In the genomic region with DNA sequence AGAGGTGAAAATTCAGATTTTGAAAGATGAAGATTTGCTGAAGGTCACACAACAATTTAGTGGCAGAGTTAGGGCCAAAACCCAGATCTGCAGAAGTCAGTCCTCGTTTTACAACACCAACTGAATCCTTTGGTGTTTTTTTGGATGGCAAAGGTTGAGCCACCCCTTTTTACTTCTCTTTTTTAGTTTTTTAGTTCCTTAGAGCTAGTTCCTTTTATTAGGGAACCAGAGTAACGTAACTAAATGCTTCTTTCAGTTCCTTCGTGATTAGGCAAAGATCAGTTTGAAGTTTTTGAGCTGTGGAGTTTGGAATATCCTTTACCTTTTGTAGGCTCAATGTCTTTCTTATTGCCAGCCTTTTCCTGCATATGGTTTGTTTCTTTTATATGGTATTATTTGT, we compare ENCODE assay signal across 19 cellular contexts.
DNase-seq lines count a peak whose midpoint lies in the region; ATAC-seq, FAIRE-seq and TF ChIP-seq lines count a peak whose summit lies in the region.
"Had no signal": no experiment of that assay in that cellular context is flagged by ENCODE, and none has a peak within 500 bp of the region (broad histone marks: within the 10 kb centered on the region; RNA-seq: fewer than 3 reads in every experiment).

No MANE protein-coding gene starts in this region.

- no peak overlapping the region for H3K4me2 ChIP-seq in OCI-LY1 (ENCODE audit: low read length)

- intact Hi-C loops in upper lobe of right lung (cut with DNase I) (no loop called here), posterior vena cava (cut with DNase I) (no loop called here)

- ATAC-seq in upper lobe of right lung (peak; percentile 78), HG03565 (IDR thresholded peaks at IDR 0.05; ENCODE audit: unreplicated experiment) (no peak)
- ATAC-seq: activated T-helper 17 cell treated with anti-CD3 and anti-CD28 coated beads, Interleukin-2, amount 50 U/mL, for 72 hours had no signal

- no peaks in the 10 kb centered on the region for H3F3A ChIP-seq in OCI-LY1 (ENCODE audit: insufficient read depth, low read length)

- H3K27ac ChIP-seq in OCI-LY1 (ENCODE audit: low read depth, low read length, poor library complexity, severe bottlenecking) = peak overlapping the region; percentile 1
- peak overlapping the region; percentile 55 for H3K27ac ChIP-seq in upper lobe of right lung
- H3K27ac ChIP-seq: C4-2B, cardiac muscle cell, esophagus muscularis mucosa had no signal

- H3K79me2 ChIP-seq in OCI-LY1 (ENCODE audit: insufficient read depth, low read length) = no peaks in the 10 kb centered on the region

- H3K27me3 ChIP-seq in OCI-LY1 (ENCODE audit: insufficient read depth, low read length) (no peaks in the 10 kb centered on the region), upper lobe of right lung (no peaks in the 10 kb centered on the region)
- H3K27me3 ChIP-seq: adrenal gland, cardiac muscle cell, esophagus muscularis mucosa had no signal

- H3K36me3 ChIP-seq in OCI-LY1 (ENCODE audit: insufficient read depth, low read length) = no peaks in the 10 kb centered on the region
- H3K36me3 ChIP-seq in upper lobe of right lung = no peaks in the 10 kb centered on the region
- H3K36me3 ChIP-seq: adrenal gland, cardiac muscle cell, esophagus muscularis mucosa had no signal

- H4K20me1 ChIP-seq in OCI-LY1 (ENCODE audit: insufficient read depth, low read length) = no peaks in the 10 kb centered on the region

- H3K4me3 ChIP-seq in OCI-LY1 (ENCODE audit: low read depth, low read length, poor library complexity, severe bottlenecking) = no peak overlapping the region
- no peak overlapping the region for H3K4me3 ChIP-seq in upper lobe of right lung
- H3K4me3 ChIP-seq: adrenal gland, cardiac muscle cell, esophagus muscularis mucosa had no signal

- no peak for TF ChIP-seq CTCF in OCI-LY1 (IDR thresholded peaks at IDR 0.05; ENCODE audit: low read length)
- no peak for TF ChIP-seq CTCF in upper lobe of right lung (IDR thresholded peaks at IDR 0.05)

- no peak for DNase-seq in GM19239 (ENCODE audit: insufficient read length, low spot score)
- DNase-seq in germinal center (ENCODE audit: low spot score) = peak; percentile 55
- no peak for DNase-seq in upper lobe of right lung
- no peak for DNase-seq in posterior vena cava (ENCODE audit: low spot score)
- no peak for DNase-seq in 8988T
- DNase-seq: activated CD4-positive, CD25-positive, alpha-beta regulatory T cell; activated CD8-positive, alpha-beta memory T cell treated with anti-CD3 and anti-CD28 coated beads for 24 hours; adrenal gland; head of caudate nucleus; KG1; mesenchymal stem cell; NCI-H510A had no signal

- H3K4me1 ChIP-seq in OCI-LY1 (ENCODE audit: insufficient read depth, low read length, severe bottlenecking) (peaks cover 10% of the 10 kb centered on the region), upper lobe of right lung (peaks cover 7% of the 10 kb centered on the region)
- H3K4me1 ChIP-seq: esophagus muscularis mucosa had no signal

- H2AFZ ChIP-seq in OCI-LY1 (ENCODE audit: low read length) = no peak overlapping the region

- no peaks in the 10 kb centered on the region for H3K9me2 ChIP-seq in OCI-LY1 (ENCODE audit: low read depth, low read length)

- FAIRE-seq in GM19239 (lab: Jason Lieb, UNC) = peak; percentile 72
- FAIRE-seq: RCC 7860 had no signal

- no peaks in the 10 kb centered on the region for H3K9me3 ChIP-seq in OCI-LY1 (ENCODE audit: low read length)
- H3K9me3 ChIP-seq in upper lobe of right lung = no peaks in the 10 kb centered on the region
- H3K9me3 ChIP-seq: adrenal gland, esophagus muscularis mucosa had no signal

- no peak overlapping the region for H3K9ac ChIP-seq in OCI-LY1 (ENCODE audit: low read length)
